Comparison of ENCODE assay signal across 9 cellular contexts in the genomic region with DNA sequence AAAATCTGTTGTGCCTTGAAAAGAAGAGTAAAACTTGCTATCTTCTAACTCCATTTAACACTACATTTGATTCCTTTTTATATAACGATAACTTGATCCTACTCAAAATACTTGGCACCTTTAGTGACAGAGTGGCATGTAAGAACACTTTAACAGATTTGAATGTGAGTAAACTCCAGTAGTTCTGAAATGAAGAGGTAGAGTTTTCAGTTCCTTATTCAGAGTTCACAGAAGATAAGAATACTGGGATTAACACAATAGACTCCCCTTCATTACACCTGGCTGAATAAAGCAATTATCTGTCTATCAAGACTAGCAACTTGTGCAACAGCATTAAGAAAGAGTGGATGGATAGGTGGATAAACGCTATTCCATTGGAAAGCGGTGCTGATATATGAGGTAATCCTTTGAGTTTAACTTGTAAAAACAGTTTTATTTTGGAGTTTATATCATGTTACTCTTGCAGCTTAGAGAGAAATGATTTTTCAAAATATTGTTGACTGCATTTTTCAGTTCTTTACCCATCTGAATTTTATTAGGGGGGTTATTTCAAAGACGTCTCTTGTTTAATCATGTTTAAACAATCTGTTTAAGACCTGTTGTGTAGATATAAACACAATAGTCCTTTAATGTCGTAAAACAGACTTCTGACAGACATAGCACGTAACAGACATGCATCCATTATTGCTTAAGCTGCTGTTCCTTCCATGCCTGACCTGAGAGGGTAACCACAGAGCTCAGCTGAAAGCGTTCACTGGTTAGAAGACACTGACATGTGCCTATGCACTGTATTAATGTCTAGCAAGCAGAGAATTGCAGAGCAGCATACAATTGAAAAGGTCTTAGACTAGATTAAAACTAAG.
DNase-seq lines count a peak whose midpoint lies in the region; ATAC-seq and TF ChIP-seq lines count a peak whose summit lies in the region.
"Had no signal": no experiment of that assay in that cellular context is flagged by ENCODE, and none has a peak within 500 bp of the region (broad histone marks: within the 10 kb centered on the region; RNA-seq: fewer than 3 reads in every experiment).

No MANE protein-coding gene starts in this region.

- H3K27ac Mint-ChIP-seq in activated T-helper 2 cell treated with anti-CD3 and anti-CD28 coated beads, Interferon-gamma antibody, Interleukin-2, Interleukin-4, amounts not matched to agents 10 μg/mL and 5 μg/mL and 100 μg/mL, durations not matched to agents 14 hours and 24 hours and 36 hours: peak overlapping the region; percentile 48

- DNase-seq in SIG-M5 treated with dmso at 0.1 percent for 504 hours (lab: John Stamatoyannopoulos, UW; ENCODE audit: unreplicated experiment) (peak; percentile 16), SIG-M5 (lab: John Stamatoyannopoulos, UW) (no peak), retinal pigment epithelial cell (ENCODE audit: low read depth) (peak; percentile 78), GM19238 (ENCODE audit: insufficient read length, low spot score) (no peak), NCI-H1930 (lab: John Stamatoyannopoulos, UW) (no peak), NCI-H510A (lab: John Stamatoyannopoulos, UW) (no peak)
- DNase-seq in activated T-helper 2 cell treated with anti-CD3 and anti-CD28 coated beads, Interferon-gamma antibody, Interleukin-2, Interleukin-4, amounts not matched to agents 10 μg/mL and 5 μg/mL and 100 μg/mL, durations not matched to agents 14 hours and 24 hours and 36 hours (ENCODE audit: low spot score): no peak

- peak; percentile 88 for ATAC-seq in HG02973 (IDR thresholded peaks at IDR 0.05; ENCODE audit: unreplicated experiment)

- no peaks in the 10 kb centered on the region for H3K9me3 Mint-ChIP-seq in activated T-helper 2 cell treated with anti-CD3 and anti-CD28 coated beads, Interferon-gamma antibody, Interleukin-2, Interleukin-4, amounts not matched to agents 10 μg/mL and 5 μg/mL and 100 μg/mL, durations not matched to agents 14 hours and 24 hours and 36 hours

- peaks cover 61% of the 10 kb centered on the region for H3K36me3 Mint-ChIP-seq in activated T-helper 2 cell treated with anti-CD3 and anti-CD28 coated beads, Interferon-gamma antibody, Interleukin-2, Interleukin-4, amounts not matched to agents 10 μg/mL and 5 μg/mL and 100 μg/mL, durations not matched to agents 14 hours and 24 hours and 36 hours (ENCODE audit: low read depth)

- H3K4me1 Mint-ChIP-seq in activated T-helper 2 cell treated with anti-CD3 and anti-CD28 coated beads, Interferon-gamma antibody, Interleukin-2, Interleukin-4, amounts not matched to agents 10 μg/mL and 5 μg/mL and 100 μg/mL, durations not matched to agents 14 hours and 24 hours and 36 hours (ENCODE audit: low read depth): peaks cover 52% of the 10 kb centered on the region

- no peak overlapping the region for H3K4me3 ChIP-seq in retinal pigment epithelial cell (ENCODE audit: low read length)
- H3K4me3 ChIP-seq: BLaER1 treated with 17β-estradiol and CSF1 and Interleukin-3, amounts not matched to agents 10 nM and 100 nM had no signal

- H3K27me3 Mint-ChIP-seq in activated T-helper 2 cell treated with anti-CD3 and anti-CD28 coated beads, Interferon-gamma antibody, Interleukin-2, Interleukin-4, amounts not matched to agents 10 μg/mL and 5 μg/mL and 100 μg/mL, durations not matched to agents 14 hours and 24 hours and 36 hours (ENCODE audit: low read depth): no peaks in the 10 kb centered on the region

- intact Hi-C loops in activated T-helper 2 cell treated with anti-CD3 and anti-CD28 coated beads, Interferon-gamma antibody, Interleukin-2, Interleukin-4, amounts not matched to agents 10 μg/mL and 5 μg/mL and 100 μg/mL, durations not matched to agents 14 hours and 24 hours and 36 hours (cut with micrococcal nuclease): loop anchor here (5.0 kb wide), 2 partner anchors 43 to 352 kb away; no protein-coding TSS in a partner anchor

- no peak overlapping the region for H3K4me3 Mint-ChIP-seq in activated T-helper 2 cell treated with anti-CD3 and anti-CD28 coated beads, Interferon-gamma antibody, Interleukin-2, Interleukin-4, amounts not matched to agents 10 μg/mL and 5 μg/mL and 100 μg/mL, durations not matched to agents 14 hours and 24 hours and 36 hours (ENCODE audit: low read depth)

- TF ChIP-seq CTCF in retinal pigment epithelial cell (conservative IDR thresholded peaks at IDR 0.05; ENCODE audit: low read depth, low read length): no peak

Comparison
In these comparisons a context has a peak if more than half of its experiments do, and no peak if none do; other contexts are left out.
1. DNase-seq: peak in SIG-M5 treated with dmso at 0.1 percent for 504 hours (single experiment) and retinal pigment epithelial cell (single experiment); none in SIG-M5 (single experiment), activated T-helper 2 cell treated with anti-CD3 and anti-CD28 coated beads, Interferon-gamma antibody, Interleukin-2, Interleukin-4, amounts not matched to agents 10 μg/mL and 5 μg/mL and 100 μg/mL, durations not matched to agents 14 hours and 24 hours and 36 hours (single experiment), GM19238 (single experiment), NCI-H1930 (0 of 2) and NCI-H510A (single experiment).